In genomic region chr2:28594369-28595108, GRCh38 we compare ENCODE assay signal across 8 cellular contexts.
A peak's percentile ranks its signal among the peaks of the same experiment; 100 is the strongest.
DNase-seq lines count a peak whose midpoint lies in the region; ATAC-seq and TF ChIP-seq lines count a peak whose summit lies in the region.

No MANE protein-coding gene starts in this region.

- peak overlapping the region; percentile 71 to 93 (median 87) for H3K27ac Mint-ChIP-seq in CD14-positive monocyte
- peak overlapping the region; percentile 70 for H3K27ac Mint-ChIP-seq in activated naive CD4-positive, alpha-beta T cell treated with anti-CD3 and anti-CD28 coated beads, Interleukin-2, amount 10 ng/mL, durations not matched to agents 7 days and 5 days

- ATAC-seq in GM21528 (IDR thresholded peaks at IDR 0.05; ENCODE audit: low FRiP score, unreplicated experiment), result peak; percentile 77

- peak; percentile 91 for TF ChIP-seq CTCF in CD14-positive monocyte (IDR thresholded peaks at IDR 0.05)

- H3K9me3 Mint-ChIP-seq in CD14-positive monocyte, result no peaks in the 10 kb centered on the region
- no peaks in the 10 kb centered on the region for H3K9me3 Mint-ChIP-seq in activated naive CD4-positive, alpha-beta T cell treated with anti-CD3 and anti-CD28 coated beads, Interleukin-2, amount 10 ng/mL, durations not matched to agents 7 days and 5 days

- H3K4me1 Mint-ChIP-seq in CD14-positive monocyte, result peaks cover 17% of the 10 kb centered on the region
- peaks cover 40% of the 10 kb centered on the region for H3K4me1 Mint-ChIP-seq in activated naive CD4-positive, alpha-beta T cell treated with anti-CD3 and anti-CD28 coated beads, Interleukin-2, amount 10 ng/mL, durations not matched to agents 7 days and 5 days

- peak overlapping the region; percentile 3 for H3K27ac ChIP-seq in substantia nigra (ENCODE audit: low read depth, low read length, poor library complexity, severe bottlenecking)

- H3K27me3 Mint-ChIP-seq in CD14-positive monocyte (ENCODE audit: low read depth in 3 of 3), result peaks cover 0 to 6% (median 2%) of the 10 kb centered on the region in 3 donors
- H3K27me3 Mint-ChIP-seq in activated naive CD4-positive, alpha-beta T cell treated with anti-CD3 and anti-CD28 coated beads, Interleukin-2, amount 10 ng/mL, durations not matched to agents 7 days and 5 days, result peaks cover 6% of the 10 kb centered on the region

- intact Hi-C loops in CD14-positive monocyte (cut with micrococcal nuclease), result loop anchor here (2.0 to 10.0 kb wide), 4 partner anchors 28 to 160 kb away; partner anchors contain the start of gene PPP1CB (in 2 of the 2)

- CTCF ChIA-PET in activated naive CD4-positive, alpha-beta T cell treated with anti-CD3 and anti-CD28 coated beads, Interleukin-2, amount 10 ng/mL, durations not matched to agents 7 days and 5 days (lab: Charles Lee), result interaction anchor here (0.7 to 6.4 kb wide), 44 partner anchors 10 to 342 kb away, joined by 3 to 108 read pairs (median 4); partner anchors contain the start of genes PPP1CB, SPDYA and TRMT61B

- H3K36me3 Mint-ChIP-seq in CD14-positive monocyte, result peaks cover 0 to 3% of the 10 kb centered on the region in 2 donors
- peaks cover 23% of the 10 kb centered on the region for H3K36me3 Mint-ChIP-seq in activated naive CD4-positive, alpha-beta T cell treated with anti-CD3 and anti-CD28 coated beads, Interleukin-2, amount 10 ng/mL, durations not matched to agents 7 days and 5 days

- peak overlapping the region; percentile 60 to 77 for H3K4me3 Mint-ChIP-seq in CD14-positive monocyte
- H3K4me3 Mint-ChIP-seq in activated naive CD4-positive, alpha-beta T cell treated with anti-CD3 and anti-CD28 coated beads, Interleukin-2, amount 10 ng/mL, durations not matched to agents 7 days and 5 days, result peak overlapping the region; percentile 21

- DNase-seq in CD14-positive monocyte (ENCODE audit: low spot score), result peak; percentile 88
- peak; percentile 62 for DNase-seq in NCI-H1092 treated with DMSO at 0.1 percent for 48 hours (lab: John Stamatoyannopoulos, UW)
- peak; percentile 80 for DNase-seq in SK-N-DZ (ENCODE audit: low spot score)
- DNase-seq in activated naive CD4-positive, alpha-beta T cell treated with anti-CD3 and anti-CD28 coated beads, Interleukin-2, amount 10 ng/mL, durations not matched to agents 7 days and 5 days, result peak; percentile 91
- DNase-seq in globus pallidus (ENCODE audit: low spot score), result peak; percentile 64
- DNase-seq in occipital lobe (lab: John Stamatoyannopoulos, UW), result peak; percentile 72
- peak in 47 of 49 donors; percentile 8 to 87 (median 61) for DNase-seq in substantia nigra (lab: John Stamatoyannopoulos, UW)

Comparison
In these comparisons a context has a peak if more than half of its experiments do, and no peak if none do; other contexts are left out.
1. Peak in every context shown above with its lines: DNase-seq, ATAC-seq and H3K27ac ChIP-seq.